Comparison of ENCODE assay signal across 8 cellular contexts in the genomic region with DNA sequence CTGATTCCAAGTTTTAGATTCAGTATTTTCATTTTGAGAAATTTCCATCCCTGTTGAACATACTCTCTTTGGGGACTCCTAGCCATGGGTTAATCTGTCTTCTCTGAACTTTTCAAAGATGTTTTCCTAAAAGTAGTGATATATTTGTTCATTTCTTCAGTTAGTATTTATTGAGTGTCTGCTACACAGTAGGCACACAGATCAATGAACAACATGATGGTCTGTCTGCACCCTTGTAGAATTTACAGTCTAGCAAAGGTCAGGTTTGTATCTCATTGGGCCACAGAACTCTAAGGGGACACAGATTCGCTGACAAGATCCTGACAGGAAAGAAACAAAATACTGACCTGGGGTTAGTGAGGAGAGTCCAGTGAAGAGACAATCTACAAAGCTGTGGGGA.
"Had no signal": no experiment of that assay in that cellular context is flagged by ENCODE, and none has a peak within 500 bp of the region (broad histone marks: within the 10 kb centered on the region; RNA-seq: fewer than 3 reads in every experiment).

No MANE protein-coding gene starts in this region.

- H3K36me3 Mint-ChIP-seq: IgD-negative memory B cell had no signal

- H3K4me3 Mint-ChIP-seq: GM23338, H9, IgD-negative memory B cell had no signal

- H3K27ac Mint-ChIP-seq: GM23338, H9, IgD-negative memory B cell had no signal

- H3K4me2 ChIP-seq: GM23338 had no signal

- DNase-seq: H9, HCEC 1CT, KBM-7 had no signal

- H3K4me3 ChIP-seq: GM23338 had no signal

- ATAC-seq: GM23338 had no signal

- H3K4me1 Mint-ChIP-seq: IgD-negative memory B cell had no signal

- FAIRE-seq: H1, H54, HTR-8/SVneo had no signal
